Comparison of ENCODE assay signal across 2 cellular contexts in genomic region chr5:143085319-143085917, GRCh38.
A peak's percentile ranks its signal among the peaks of the same experiment; 100 is the strongest.
TF ChIP-seq lines count a peak whose summit lies in the region.

No MANE protein-coding gene starts in this region.

TF ChIP-seq in HEK293, 187 proteins besides CTCF, POLR2A, EP300 and RAD21 (continued from another document):
- 0 out of 2 replicates have a peak, but pooled peaks have one; percentile 53 for TF ChIP-seq ZBTB44 (tag by site-specific recombination; IDR thresholded peaks at IDR 0.05)
- 0 out of 2 replicates have a peak, but pooled peaks have one; percentile 27 for TF ChIP-seq ZBTB17 (tag by site-specific recombination; IDR thresholded peaks at IDR 0.05)
- TF ChIP-seq ZNF426 (tag by site-specific recombination; IDR thresholded peaks at IDR 0.05), result no peak
- TF ChIP-seq ZNF391 (tag by site-specific recombination; IDR thresholded peaks at IDR 0.05; ENCODE audit: borderline replicate concordance, low read depth), result no peak
- no peak for TF ChIP-seq ZNF148 (tag by site-specific recombination; IDR thresholded peaks at IDR 0.05; ENCODE audit: borderline replicate concordance)
- TF ChIP-seq SETDB1 (IDR thresholded peaks at IDR 0.05; ENCODE audit: insufficient read length, low read length), result no peak
- no peak for TF ChIP-seq ZNF174 (tag by site-specific recombination; IDR thresholded peaks at IDR 0.05)
- TF ChIP-seq ZSCAN30 (tag by site-specific recombination; IDR thresholded peaks at IDR 0.05), result peak; percentile 11; the same call in 1 of the 2 replicates
- TF ChIP-seq ZNF10 (tag by site-specific recombination; IDR thresholded peaks at IDR 0.05), result no peak
- peak; percentile 57; the same call in 1 of the 2 replicates for TF ChIP-seq ZNF548 (tag by site-specific recombination; IDR thresholded peaks at IDR 0.05)
- no peak for TF ChIP-seq GLIS2 (tag by site-specific recombination; IDR thresholded peaks at IDR 0.05)
- TF ChIP-seq BCL11A (tag by site-specific recombination; IDR thresholded peaks at IDR 0.05; ENCODE audit: low read depth), result no peak
- peak; percentile 55; the same call in 1 of the 2 replicates for TF ChIP-seq ZNF600 (tag by site-specific recombination; IDR thresholded peaks at IDR 0.05)
- peak; percentile 26; the same call in 1 of the 2 replicates for TF ChIP-seq OSR2 (tag by site-specific recombination; IDR thresholded peaks at IDR 0.05)
- TF ChIP-seq ZNF621 (tag by site-specific recombination; IDR thresholded peaks at IDR 0.05), result no peak
- no peak for TF ChIP-seq WT1 (tag by site-specific recombination; IDR thresholded peaks at IDR 0.05)
- no peak for TF ChIP-seq ZNF501 (tag by site-specific recombination; IDR thresholded peaks at IDR 0.05)
- TF ChIP-seq MEIS1 (CRISPR knock-in tag; IDR thresholded peaks at IDR 0.05; ENCODE audit: borderline replicate concordance), result no peak
- no peak for TF ChIP-seq ZSCAN16 (tag by site-specific recombination; IDR thresholded peaks at IDR 0.05)
- no peak for TF ChIP-seq ZNF292 (tag by site-specific recombination; IDR thresholded peaks at IDR 0.05; ENCODE audit: borderline replicate concordance, low read depth)
- TF ChIP-seq ZNF449 (tag by site-specific recombination; IDR thresholded peaks at IDR 0.05), result no peak
- no peak for TF ChIP-seq ZNF704 (tag by site-specific recombination; IDR thresholded peaks at IDR 0.05)

TF ChIP-seq in HepG2, 621 proteins besides CTCF, POLR2A, EP300 and RAD21:
- TF ChIP-seq HBP1 (CRISPR knock-in tag; IDR thresholded peaks at IDR 0.05; ENCODE audit: low read depth) (no peak), ZNF512B (CRISPR knock-in tag; IDR thresholded peaks at IDR 0.05; ENCODE audit: borderline replicate concordance) (no peak), ZC3H13 (CRISPR knock-in tag; IDR thresholded peaks at IDR 0.05) (no peak), ISL2 (CRISPR knock-in tag; IDR thresholded peaks at IDR 0.05) (no peak), ZNF780A (CRISPR knock-in tag; IDR thresholded peaks at IDR 0.05) (no peak), STAT5B (CRISPR knock-in tag; IDR thresholded peaks at IDR 0.05) (no peak), KDM2A (CRISPR knock-in tag; IDR thresholded peaks at IDR 0.05; ENCODE audit: borderline replicate concordance, low read depth) (no peak), KLF11 (CRISPR knock-in tag; IDR thresholded peaks at IDR 0.05) (no peak), ZNF414 (CRISPR knock-in tag; IDR thresholded peaks at IDR 0.05) (no peak), IRX3 (CRISPR knock-in tag; IDR thresholded peaks at IDR 0.05; ENCODE audit: borderline replicate concordance, low read depth) (no peak), ZNF597 (CRISPR knock-in tag; IDR thresholded peaks at IDR 0.05) (no peak), TRIM22 (IDR thresholded peaks at IDR 0.05) (no peak), ZNF296 (CRISPR knock-in tag; conservative IDR thresholded peaks at IDR 0.05) (no peak), TEAD3 (CRISPR knock-in tag; optimal IDR thresholded peaks at IDR 0.05; ENCODE audit: borderline replicate concordance) (no peak), HMGA1 (CRISPR knock-in tag; conservative IDR thresholded peaks at IDR 0.05) (no peak), MXI1 (IDR thresholded peaks at IDR 0.05; ENCODE audit: borderline replicate concordance, low read depth, low read length) (no peak), ATRX (CRISPR knock-in tag; IDR thresholded peaks at IDR 0.05; ENCODE audit: borderline replicate concordance) (no peak)
